ENCODE assay signal across 1 cellular context in genomic region chr1:116288201-116288598, GRCh38.
TF ChIP-seq lines count a peak whose summit lies in the region.

No MANE protein-coding gene starts in this region.

TF ChIP-seq in GM12878, 131 proteins besides CTCF, POLR2A, EP300 and RAD21 (continued from another document and continues in another):
- TF ChIP-seq RCOR1 (conservative IDR thresholded peaks at IDR 0.05; ENCODE audit: low read depth, low read length) (no peak), MYC (IDR thresholded peaks at IDR 0.05; ENCODE audit: insufficient read depth, insufficient read length, insufficient replicate concordance, low read length, severe bottlenecking) (no peak), LARP7 (IDR thresholded peaks at IDR 0.05) (no peak), TAF1 (IDR thresholded peaks at IDR 0.05; ENCODE audit: borderline replicate concordance, low read depth, low read length) (no peak), MXI1 (IDR thresholded peaks at IDR 0.05; ENCODE audit: low read depth, low read length) (0 out of 2 replicates have a peak, but pooled peaks have one; percentile 28), ZBTB4 (CRISPR knock-in tag; IDR thresholded peaks at IDR 0.05) (no peak), JUND (IDR thresholded peaks at IDR 0.05; ENCODE audit: low read depth, low read length) (no peak), NR2F1 (conservative IDR thresholded peaks at IDR 0.05) (no peak), ZBTB40 (IDR thresholded peaks at IDR 0.05; ENCODE audit: borderline replicate concordance) (no peak), MAX (IDR thresholded peaks at IDR 0.05; ENCODE audit: low read depth, low read length) (no peak), ATF7 (IDR thresholded peaks at IDR 0.05; ENCODE audit: low read depth) (peak; percentile 55), ZBTB33 (IDR thresholded peaks at IDR 0.05) (no peak), CHD4 (IDR thresholded peaks at IDR 0.05) (no peak), ESRRA (IDR thresholded peaks at IDR 0.05; ENCODE audit: low read length) (no peak), KDM1A (IDR thresholded peaks at IDR 0.05; ENCODE audit: borderline replicate concordance) (no peak), POU2F2 (IDR thresholded peaks at IDR 0.05; ENCODE audit: borderline replicate concordance, low read depth, low read length) (no peak), ZBED1 (IDR thresholded peaks at IDR 0.05; ENCODE audit: borderline replicate concordance) (no peak), MYB (IDR thresholded peaks at IDR 0.05; ENCODE audit: borderline replicate concordance, low read depth, low read length) (no peak), YBX1 (IDR thresholded peaks at IDR 0.05) (no peak), SPI1 (IDR thresholded peaks at IDR 0.05; ENCODE audit: borderline replicate concordance, insufficient read depth, low read depth, low read length) (peak; percentile 90), CBX3 (IDR thresholded peaks at IDR 0.05; ENCODE audit: borderline replicate concordance, low read depth) (no peak), E2F4 (IDR thresholded peaks at IDR 0.05; ENCODE audit: low read depth, low read length) (no peak), MEF2A (IDR thresholded peaks at IDR 0.05; ENCODE audit: insufficient read depth, low read depth, low read length) (no peak), CHD2 (IDR thresholded peaks at IDR 0.05; ENCODE audit: borderline replicate concordance, low read depth, low read length) (no peak), ZNF384 (IDR thresholded peaks at IDR 0.05; ENCODE audit: borderline replicate concordance, low read depth, low read length) (no peak), PAX5 (IDR thresholded peaks at IDR 0.05; ENCODE audit: borderline replicate concordance, low read depth, low read length) (peak; percentile 39; the same call in 1 of the 2 replicates), CBX5 (IDR thresholded peaks at IDR 0.05; ENCODE audit: low read depth) (0 out of 2 replicates have a peak, but pooled peaks have one; percentile 34), E2F8 (IDR thresholded peaks at IDR 0.05; ENCODE audit: low read depth, partially characterized antibody) (no peak), KAT2A (conservative IDR thresholded peaks at IDR 0.05; ENCODE audit: control insufficient read depth, low read depth, low read length) (no peak), ZBTB11 (CRISPR knock-in tag; IDR thresholded peaks at IDR 0.05) (no peak), CREM (IDR thresholded peaks at IDR 0.05; ENCODE audit: low read depth) (no peak), RELB (IDR thresholded peaks at IDR 0.05; ENCODE audit: low read depth) (0 out of 2 replicates have a peak, but pooled peaks have one; percentile 42), BACH1 (IDR thresholded peaks at IDR 0.05; ENCODE audit: borderline replicate concordance) (no peak; the same call in 1 of the 2 replicates), CBFB (IDR thresholded peaks at IDR 0.05; ENCODE audit: low read depth) (no peak), BRCA1 (IDR thresholded peaks at IDR 0.05; ENCODE audit: low read depth, low read length) (no peak), CREB1 (IDR thresholded peaks at IDR 0.05; ENCODE audit: low read depth) (no peak), BCLAF1 (IDR thresholded peaks at IDR 0.05) (no peak), PAX8 (IDR thresholded peaks at IDR 0.05) (no peak)
